In genomic region chr13:103140001-103140671, GRCh38 we compare ENCODE assay signal across 8 cellular contexts.
DNase-seq lines count a peak whose midpoint lies in the region; ATAC-seq and TF ChIP-seq lines count a peak whose summit lies in the region.

No MANE protein-coding gene starts in this region.

- H2AFZ ChIP-seq in hepatocyte, result no peak overlapping the region

- DNase-seq in RWPE2 (ENCODE audit: low spot score), result no peak
- DNase-seq in hepatocyte (ENCODE audit: low spot score), result peak; percentile 41
- DNase-seq in activated CD4-positive, CD25-positive, alpha-beta regulatory T cell treated with anti-CD3 and anti-CD28 coated beads, Interleukin-2, amount 50 U/mL, for 72 hours, result no peak
- DNase-seq in occipital lobe (lab: John Stamatoyannopoulos, UW), result no peak
- no peak for DNase-seq in stimulated activated CD4-positive, alpha-beta T cell treated with anti-CD3 and anti-CD28 coated beads, Interleukin-4, amount 100 ng/mL, for 24 hours

- no peaks in the 10 kb centered on the region for H3K9me2 ChIP-seq in hepatocyte (replicated peaks; ENCODE audit: insufficient read depth)

- H3K27ac ChIP-seq in RWPE2 (ENCODE audit: poor library complexity, severe bottlenecking) (no peak overlapping the region), hepatocyte (no peak overlapping the region)

- peak; percentile 52 for TF ChIP-seq CTCF in GM12801 (IDR thresholded peaks at IDR 0.05; ENCODE audit: extremely low read depth, insufficient read length)
- TF ChIP-seq CTCF in RWPE2 (IDR thresholded peaks at IDR 0.05; ENCODE audit: poor library complexity, severe bottlenecking), result peak; percentile 63
- peak; percentile 54 for TF ChIP-seq CTCF in hepatocyte (IDR thresholded peaks at IDR 0.05; ENCODE audit: poor library complexity)

- H3K27me3 ChIP-seq in RWPE2 (ENCODE audit: insufficient read depth, poor library complexity, severe bottlenecking) (no peaks in the 10 kb centered on the region), hepatocyte (no peaks in the 10 kb centered on the region)

- H3K79me2 ChIP-seq in hepatocyte, result no peaks in the 10 kb centered on the region

- 72% methylated on average over 5 of the region's 5 CpGs for WGBS in hepatocyte (ENCODE audit: low lambda C conversion rate, missing lambda C conversion rate)

- H3K4me1 ChIP-seq in RWPE2 (ENCODE audit: insufficient read depth, poor library complexity, severe bottlenecking) (no peaks in the 10 kb centered on the region), hepatocyte (ENCODE audit: insufficient read depth) (no peaks in the 10 kb centered on the region)

- H3K4me2 ChIP-seq in hepatocyte, result no peak overlapping the region

- H3K36me3 ChIP-seq in RWPE2 (ENCODE audit: low read depth), result no peaks in the 10 kb centered on the region
- no peaks in the 10 kb centered on the region for H3K36me3 ChIP-seq in hepatocyte (replicated peaks; ENCODE audit: insufficient read depth, low read depth)

- H3K4me3 ChIP-seq in RWPE2 (ENCODE audit: severe bottlenecking) (no peak overlapping the region), hepatocyte (no peak overlapping the region)

- H3K9me3 ChIP-seq in RWPE2 (ENCODE audit: severe bottlenecking) (no peaks in the 10 kb centered on the region), hepatocyte (ENCODE audit: low read depth) (no peaks in the 10 kb centered on the region)

- ATAC-seq in GM21367 (IDR thresholded peaks at IDR 0.05; ENCODE audit: unreplicated experiment) (peak; percentile 98), HG03439 (IDR thresholded peaks at IDR 0.05; ENCODE audit: unreplicated experiment) (peak; percentile 95), RWPE2 (ENCODE audit: low read depth) (peak; percentile 57; the same call in 2 of the 3 replicates)

- no peaks in the 10 kb centered on the region for H4K20me1 ChIP-seq in hepatocyte (ENCODE audit: insufficient read depth, poor library complexity, severe bottlenecking)
